In the genomic region with DNA sequence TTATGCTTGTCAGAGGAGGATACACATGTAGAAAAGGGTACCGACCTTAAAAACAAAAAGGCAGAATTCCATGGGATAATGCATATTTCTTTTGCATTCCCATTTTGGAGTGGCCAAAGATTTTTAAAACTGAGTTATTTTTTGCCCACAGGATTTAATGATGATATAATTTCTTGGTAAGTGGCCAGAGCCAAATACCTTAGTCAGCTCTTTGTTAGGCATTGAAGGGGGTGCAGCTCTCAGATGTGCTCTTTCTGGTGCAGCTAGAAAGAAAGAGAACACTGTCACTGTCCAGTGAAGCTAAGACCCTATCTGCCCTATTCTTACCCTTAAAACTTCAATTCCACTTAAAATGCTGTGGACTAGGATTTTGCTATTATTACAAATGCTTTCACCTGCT, we compare ENCODE assay signal across 31 cellular contexts. TPM values are rescaled to one million over a fixed set of nuclear protein-coding genes. Genes with fewer than 3 reads are reported as not detected.
DNase-seq lines count a peak whose midpoint lies in the region; ATAC-seq, FAIRE-seq and TF ChIP-seq lines count a peak whose summit lies in the region.
"Had no signal": no experiment of that assay in that cellular context is flagged by ENCODE, and none has a peak within 500 bp of the region (broad histone marks: within the 10 kb centered on the region; RNA-seq: fewer than 3 reads in every experiment).

No MANE protein-coding gene starts in this region.

- no peak for ATAC-seq in A549
- ATAC-seq in T-cell (replicated peaks in 1 of 4): no peak
- ATAC-seq in HG02973 (IDR thresholded peaks at IDR 0.05; ENCODE audit: unreplicated experiment): no peak
- ATAC-seq: activated T-cell treated with anti-CD3 and anti-CD28 coated beads, Interleukin-2, amount 50 U/mL, for 4 hours; GM12878; heart left ventricle had no signal

- no peaks in the 10 kb centered on the region for H3K27me3 Mint-ChIP-seq in T-cell
- H3K27me3 Mint-ChIP-seq: progenitor cell of endocrine pancreas had no signal

- H3K27ac Mint-ChIP-seq in T-cell: peak overlapping the region in 1 of 2 donors; percentile 55
- H3K27ac Mint-ChIP-seq: progenitor cell of endocrine pancreas had no signal

- no peak for TF ChIP-seq EP300 in A549 (IDR thresholded peaks at IDR 0.05)

- CTCF ChIA-PET in A549 (lab: Yijun Ruan, JAX) (no interaction called here), T-cell (lab: Charles Lee) (interaction anchor here (0.6 to 1.2 kb wide), 6 partner anchors 10 to 833 kb away, joined by 3 to 5 read pairs (median 3); no protein-coding TSS in a partner anchor)

- TF ChIP-seq CTCF in A549 (IDR thresholded peaks at IDR 0.05) (no peak), fibroblast of the aortic adventitia (IDR thresholded peaks at IDR 0.05; ENCODE audit: insufficient read depth, low read length) (no peak)

- POLR2A ChIA-PET in A549 (lab: Yijun Ruan, JAX): interaction anchor here (0.5 to 1.1 kb wide), 4 partner anchors 11 to 58 kb away, joined by 3 read pairs; a partner anchor contains a TSS
- POLR2A ChIA-PET in T-cell (lab: Charles Lee): interaction anchor here (0.5 to 0.6 kb wide), 5 partner anchors 33 to 456 kb away, joined by 3 read pairs; a partner anchor contains a TSS

- H3K9me3 ChIP-seq in A549: no peaks in the 10 kb centered on the region
- H3K9me3 ChIP-seq: heart left ventricle, Peyer's patch, sigmoid colon, tibial nerve had no signal

- peaks cover 33% of the 10 kb centered on the region for H3K36me3 Mint-ChIP-seq in T-cell

- TF ChIP-seq RAD21 in A549 (conservative IDR thresholded peaks at IDR 0.05 in 1 of 2, IDR thresholded peaks at IDR 0.05 in 1 of 2): no peak

- H3K4me3 ChIP-seq in A549: no peak overlapping the region
- H3K4me3 ChIP-seq in fibroblast of the aortic adventitia (ENCODE audit: low read depth, low read length): no peak overlapping the region
- H3K4me3 ChIP-seq: GM12878, heart left ventricle, Peyer's patch, sigmoid colon, tibial nerve had no signal

- peaks cover 7 to 17% (median 13%) of the 10 kb centered on the region in 3 donors for H3K4me1 Mint-ChIP-seq in T-cell

- FAIRE-seq in A549 (lab: Jason Lieb, UNC): no peak
- FAIRE-seq: colon, GM12878, H54, kidney had no signal

- 92% methylated on average over 1 of the region's 1 CpG for WGBS in A549 (ENCODE audit: missing lambda C conversion rate)

- TF ChIP-seq POLR2A in A549 (IDR thresholded peaks at IDR 0.05; ENCODE audit: low read length): no peak

- H3K9me3 Mint-ChIP-seq in T-cell: no peaks in the 10 kb centered on the region
- H3K9me3 Mint-ChIP-seq: activated T-cell treated with anti-CD3 and anti-CD28 coated beads, Interleukin-2, amount 50 U/mL, for 4 hours had no signal

- H3K4me1 ChIP-seq in A549: peaks cover 22% of the 10 kb centered on the region

- DNase-seq in A549 (ENCODE audit: low read depth in 1 of 2, low spot score in 1 of 2) (no peak), GM03348 (ENCODE audit: low spot score) (peak; percentile 23), astrocyte of the hippocampus (ENCODE audit: low read depth, low spot score) (peak; percentile 33), fibroblast of the aortic adventitia (ENCODE audit: low read depth) (peak; percentile 33), T-cell (no peak), NCI-H1092 treated with DMSO at 0.1 percent for 48 hours (lab: John Stamatoyannopoulos, UW) (no peak)
- DNase-seq: activated CD4-positive, alpha-beta T cell treated with anti-CD3 and anti-CD28 coated beads for 4 hours; activated CD8-positive, alpha-beta memory T cell treated with anti-CD3 and anti-CD28 coated beads for 24 hours; activated T-cell treated with anti-CD3 and anti-CD28 coated beads, Interleukin-2, amount 50 U/mL, for 4 hours; DMS 273 treated with DMSO at 0.1 percent for 48 hours; effector memory CD4-positive, alpha-beta T cell; foreskin fibroblast; heart left ventricle; Kasumi-1; kidney; NCI-H1436 treated with DMSO at 0.1 percent for 48 hours; NCI-H2081 treated with DMSO at 0.1 percent for 48 hours; NCI-H748 treated with DMSO at 0.1 percent for 48 hours; Peyer's patch; SHP77 treated with DMSO at 0.1 percent for 48 hours; sigmoid colon; stimulated activated CD4-positive, alpha-beta T cell treated with anti-CD3 and anti-CD28 coated beads, Interleukin-4, amount 100 ng/mL, for 1 hour; T1000; WERI-Rb-1 had no signal

- no peak overlapping the region for H3K4me2 ChIP-seq in A549

- no peak overlapping the region for H3K27ac ChIP-seq in A549
- H3K27ac ChIP-seq: epithelial cell of prostate, heart left ventricle, Peyer's patch, sigmoid colon, tibial nerve, WERI-Rb-1 had no signal

- H3K4me3 Mint-ChIP-seq in T-cell: no peak overlapping the region
- H3K4me3 Mint-ChIP-seq: activated T-cell treated with anti-CD3 and anti-CD28 coated beads, Interleukin-2, amount 50 U/mL, for 4 hours had no signal

TF ChIP-seq in A549, 52 proteins besides CTCF, POLR2A, EP300 and RAD21:
- TF ChIP-seq FOXS1 (CRISPR knock-in tag; IDR thresholded peaks at IDR 0.05): no peak
- peak; percentile 81 for TF ChIP-seq MAFK (IDR thresholded peaks at IDR 0.05; ENCODE audit: partially characterized antibody)

RNA-seq across cellular contexts. Expression of a gene that starts 10.8 kb away (rescaled TPM):
- polyA plus RNA-seq in A549 (2011; rRNA removed) (6.1 and 11.2 TPM in 2 replicates), A549 (2017; fragmentation: RNase III; extraction: RNeasy Plus Mini Kit Qiagen cat#74134 plus additional on column Dnase treatment) (22.9 to 25.1 TPM (median 24.3 TPM) in 3 replicates)
- 2.1 and 2.8 TPM in 2 replicates for polyA plus RNA-seq in A549 (2012; cell fraction: cytosol; rRNA removed)
- 0.76 and 1.9 TPM in 2 replicates for polyA plus RNA-seq in A549 (2012; cell fraction: nucleus; rRNA removed)
- 6.6 and 10.3 TPM in 2 replicates for polyA minus RNA-seq in A549 (2011; rRNA and poly(A)+ RNA removed)
- total RNA-seq in fibroblast of the aortic adventitia (ENCODE audit: low replicate concordance) (34.6 and 56.6 TPM in 2 replicates), T-cell (10 to 100 TPM; 27.3 to 51.4 (median 28.0) TPM)

RNA-seq across cellular contexts. Expression of a gene that starts 29.4 kb away (rescaled TPM):
- 400 and 436 TPM in 2 replicates for polyA plus RNA-seq in A549 (2011; rRNA removed)
- 63.0 and 72.3 TPM in 2 replicates for polyA plus RNA-seq in A549 (2012; cell fraction: cytosol; rRNA removed)
- 97.8 and 228 TPM in 2 replicates for polyA plus RNA-seq in A549 (2012; cell fraction: nucleus; rRNA removed)
- polyA plus RNA-seq in A549 (2017; fragmentation: RNase III; extraction: RNeasy Plus Mini Kit Qiagen cat#74134 plus additional on column Dnase treatment): 165 to 167 TPM (median 166 TPM) in 3 replicates
- 144 and 230 TPM in 2 replicates for polyA minus RNA-seq in A549 (2011; rRNA and poly(A)+ RNA removed)
- 243 and 314 TPM in 2 replicates for total RNA-seq in fibroblast of the aortic adventitia (ENCODE audit: low replicate concordance)
- total RNA-seq in T-cell: 100 to 1,000 TPM; 468 to 579 (median 497) TPM

RNA-seq across cellular contexts. Expression of a gene that starts 35.5 kb away (rescaled TPM):
- polyA plus RNA-seq in A549 (2011; rRNA removed) (767 and 790 TPM in 2 replicates), A549 (2017; fragmentation: RNase III; extraction: RNeasy Plus Mini Kit Qiagen cat#74134 plus additional on column Dnase treatment) (833 to 1,004 TPM (median 882 TPM) in 3 replicates)
- polyA plus RNA-seq in A549 (2012; cell fraction: cytosol; rRNA removed): 369 and 389 TPM in 2 replicates
- polyA plus RNA-seq in A549 (2012; cell fraction: nucleus; rRNA removed): 233 and 254 TPM in 2 replicates
- polyA minus RNA-seq in A549 (2011; rRNA and poly(A)+ RNA removed): 315 and 357 TPM in 2 replicates
- total RNA-seq in fibroblast of the aortic adventitia (ENCODE audit: low replicate concordance) (158 and 302 TPM in 2 replicates), T-cell (100 to 1,000 TPM; 125 to 164 (median 130) TPM)

RNA-seq across cellular contexts. Expression of a gene that starts 36.0 kb away (rescaled TPM):
- polyA plus RNA-seq in A549 (2011; rRNA removed): 286 and 468 TPM in 2 replicates
- polyA plus RNA-seq in A549 (2012; cell fraction: cytosol; rRNA removed): 301 and 505 TPM in 2 replicates
- polyA plus RNA-seq in A549 (2012; cell fraction: nucleus; rRNA removed): 52.2 and 83.9 TPM in 2 replicates
- polyA plus RNA-seq in A549 (2017; fragmentation: RNase III; extraction: RNeasy Plus Mini Kit Qiagen cat#74134 plus additional on column Dnase treatment): 1,189 to 1,457 TPM (median 1,198 TPM) in 3 replicates
- polyA minus RNA-seq in A549 (2011; rRNA and poly(A)+ RNA removed): 27.4 and 28.4 TPM in 2 replicates
- total RNA-seq in fibroblast of the aortic adventitia (ENCODE audit: low replicate concordance): 66.3 and 98.5 TPM in 2 replicates
- total RNA-seq in T-cell: 10 to 100 TPM; 49.9 to 72.7 (median 55.1) TPM

RNA-seq across cellular contexts. Expression of a gene that starts 51.7 kb away (rescaled TPM):
- 44.2 and 74.7 TPM in 2 replicates for polyA plus RNA-seq in A549 (2011; rRNA removed)
- 22.4 and 23.9 TPM in 2 replicates for polyA plus RNA-seq in A549 (2012; cell fraction: cytosol; rRNA removed)
- polyA plus RNA-seq in A549 (2012; cell fraction: nucleus; rRNA removed): 5.5 and 8.8 TPM in 2 replicates
- 57.5 to 64.3 TPM (median 58.1 TPM) in 3 replicates for polyA plus RNA-seq in A549 (2017; fragmentation: RNase III; extraction: RNeasy Plus Mini Kit Qiagen cat#74134 plus additional on column Dnase treatment)
- polyA minus RNA-seq in A549 (2011; rRNA and poly(A)+ RNA removed): 7.3 and 9.9 TPM in 2 replicates
- 37.1 and 44.2 TPM in 2 replicates for total RNA-seq in fibroblast of the aortic adventitia (ENCODE audit: low replicate concordance)
- total RNA-seq in T-cell: 10 to 100 TPM; 16.6 to 20.2 (median 17.7) TPM

Comparison
In these comparisons a context has a peak if more than half of its experiments do, and no peak if none do; other contexts are left out.
1. DNase-seq: peak in GM03348 (single experiment), astrocyte of the hippocampus (single experiment) and fibroblast of the aortic adventitia (single experiment); none in A549 (0 of 2), T-cell (0 of 34) and NCI-H1092 treated with DMSO at 0.1 percent for 48 hours (single experiment).